26 cellular contexts compared by ENCODE assay signal in the genomic region with DNA sequence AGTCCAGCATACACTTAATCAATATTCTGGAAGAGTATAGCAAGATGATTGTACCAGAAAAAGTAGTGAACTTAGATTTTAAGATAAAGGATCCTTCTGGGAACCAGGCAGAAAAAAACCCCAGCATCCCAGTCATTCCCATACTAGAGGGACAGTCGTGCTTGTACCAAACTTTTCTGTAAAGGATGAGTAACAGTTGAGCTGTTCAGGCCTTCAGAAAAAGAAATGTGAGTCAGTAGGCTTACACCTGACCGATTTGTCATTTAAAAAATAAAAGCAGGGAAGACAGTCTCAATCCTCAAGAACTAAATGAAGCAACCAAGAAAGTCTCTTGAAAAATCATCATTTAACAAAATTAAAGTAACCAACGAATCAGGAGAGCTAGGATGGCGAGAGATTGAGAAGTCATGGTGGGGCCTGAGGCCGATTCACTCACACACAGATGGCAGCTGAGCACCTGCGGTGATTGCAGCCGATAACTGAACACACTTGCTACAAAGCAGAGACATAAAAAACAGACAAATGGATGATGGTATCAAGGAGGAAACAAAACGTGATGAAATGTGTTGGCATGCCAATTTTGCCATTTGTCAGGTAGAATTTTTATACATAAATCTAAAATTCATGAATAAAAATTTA.
DNase-seq lines count a peak whose midpoint lies in the region; ATAC-seq and TF ChIP-seq lines count a peak whose summit lies in the region.
"Had no signal": no experiment of that assay in that cellular context is flagged by ENCODE, and none has a peak within 500 bp of the region (broad histone marks: within the 10 kb centered on the region; RNA-seq: fewer than 3 reads in every experiment).

No MANE protein-coding gene starts in this region.

- H3K4me3 Mint-ChIP-seq in stimulated activated memory B cell treated with anti-CD40 and anti-IgM and Interleukin-4, amounts not matched to agents 10 μg/mL and 1 μg/mL and 100 μg/mL, for 72 hours = no peak overlapping the region
- H3K4me3 Mint-ChIP-seq: naive thymus-derived CD8-positive, alpha-beta T cell; T-helper 2 cell treated with Interferon-gamma antibody and Interleukin-4, amounts not matched to agents 5 μg/mL and 100 μg/mL, for 36 hours had no signal

- no peak overlapping the region for H3K4me3 ChIP-seq in esophagus muscularis mucosa
- H3K4me3 ChIP-seq: BLaER1 treated with 17β-estradiol and CSF1 and Interleukin-3, amounts not matched to agents 10 nM and 100 nM; gastroesophageal sphincter; HAP-1; lower lobe of right lung; SK-N-MC; upper lobe of left lung had no signal

- H3K36me3 Mint-ChIP-seq in activated naive CD4-positive, alpha-beta T cell treated with anti-CD3 and anti-CD28 coated beads, Interleukin-2, amount 50 U/mL, for 72 hours = no peaks in the 10 kb centered on the region
- H3K36me3 Mint-ChIP-seq in stimulated activated memory B cell treated with anti-CD40 and anti-IgM and Interleukin-4, amounts not matched to agents 10 μg/mL and 1 μg/mL and 100 μg/mL, for 72 hours = no peaks in the 10 kb centered on the region
- H3K36me3 Mint-ChIP-seq: naive thymus-derived CD8-positive, alpha-beta T cell had no signal

- H3K4me1 Mint-ChIP-seq in stimulated activated memory B cell treated with anti-CD40 and anti-IgM and Interleukin-4, amounts not matched to agents 10 μg/mL and 1 μg/mL and 100 μg/mL, for 72 hours = peaks cover 76% of the 10 kb centered on the region

- peaks cover 0 to 55% (median 0%) of the 10 kb centered on the region in 4 donors for H3K27me3 ChIP-seq in esophagus muscularis mucosa
- H3K27me3 ChIP-seq: brain microvascular endothelial cell, upper lobe of left lung had no signal

- no peaks in the 10 kb centered on the region for H3K36me3 ChIP-seq in esophagus muscularis mucosa
- H3K36me3 ChIP-seq: BLaER1 treated with 17β-estradiol and CSF1 and Interleukin-3, amounts not matched to agents 10 nM and 100 nM; brain microvascular endothelial cell; gastroesophageal sphincter; HAP-1; lower lobe of right lung; upper lobe of left lung had no signal

- H3K9me3 ChIP-seq in esophagus muscularis mucosa = no peaks in the 10 kb centered on the region
- H3K9me3 ChIP-seq: BLaER1 treated with 17β-estradiol and CSF1 and Interleukin-3, amounts not matched to agents 10 nM and 100 nM; gastroesophageal sphincter; HAP-1; lower lobe of right lung; upper lobe of left lung had no signal

- intact Hi-C loops in esophagus muscularis mucosa (cut with DNase I) = no loop called here

- WGBS in esophagus muscularis mucosa = 85% methylated on average over 8 of the region's 8 CpGs

- no peak for TF ChIP-seq EP300 in esophagus muscularis mucosa (IDR thresholded peaks at IDR 0.05)

- TF ChIP-seq CTCF in RWPE1 (conservative IDR thresholded peaks at IDR 0.05; ENCODE audit: low read depth) (no peak), esophagus muscularis mucosa (IDR thresholded peaks at IDR 0.05) (no peak)

- H3K27me3 Mint-ChIP-seq in stimulated activated memory B cell treated with anti-CD40 and anti-IgM and Interleukin-4, amounts not matched to agents 10 μg/mL and 1 μg/mL and 100 μg/mL, for 72 hours = no peaks in the 10 kb centered on the region

- no peak for DNase-seq in activated naive CD4-positive, alpha-beta T cell treated with anti-CD3 and anti-CD28 coated beads, Interleukin-2, amount 50 U/mL, for 72 hours (ENCODE audit: low spot score in 2 of 2)
- no peak for DNase-seq in activated naive CD4-positive, alpha-beta T cell treated with Interleukin-2 at 50 U/mL for 16 hours
- DNase-seq in RWPE1 (ENCODE audit: low spot score) (peak; percentile 19), esophagus muscularis mucosa (ENCODE audit: extremely low spot score) (peak; percentile 90), NCI-H128 (lab: John Stamatoyannopoulos, UW; ENCODE audit: unreplicated experiment) (no peak), SKM-1 (lab: John Stamatoyannopoulos, UW; ENCODE audit: unreplicated experiment) (no peak), 8988T (no peak)
- DNase-seq: activated CD4-positive, alpha-beta T cell treated with anti-CD3 and anti-CD28 coated beads for 4 hours; activated CD8-positive, alpha-beta memory T cell treated with anti-CD3 and anti-CD28 coated beads for 24 hours; activated naive CD4-positive, alpha-beta T cell; amygdala; brain microvascular endothelial cell; DMS53; lower lobe of right lung; naive thymus-derived CD8-positive, alpha-beta T cell; NCI-H2107; NCI-H446 treated with DMSO at 0.1 percent for 48 hours; NCI-H82; stimulated activated CD4-positive, alpha-beta T cell treated with anti-CD3 and anti-CD28 coated beads, Interleukin-4, amount 100 ng/mL, for 4 hours; upper lobe of left lung had no signal

- no peaks in the 10 kb centered on the region for H3K4me1 ChIP-seq in esophagus muscularis mucosa
- H3K4me1 ChIP-seq: gastroesophageal sphincter, upper lobe of left lung had no signal

- no peak overlapping the region for H3K27ac ChIP-seq in RWPE1
- H3K27ac ChIP-seq in esophagus muscularis mucosa (replicated peaks in 1 of 4) = no peak overlapping the region
- H3K27ac ChIP-seq: BLaER1 treated with 17β-estradiol and CSF1 and Interleukin-3, amounts not matched to agents 10 nM and 100 nM; brain microvascular endothelial cell; gastroesophageal sphincter; lower lobe of right lung; SK-N-MC; upper lobe of left lung had no signal

- H3K9me3 Mint-ChIP-seq in activated naive CD4-positive, alpha-beta T cell treated with anti-CD3 and anti-CD28 coated beads, Interleukin-2, amount 50 U/mL, for 72 hours = no peaks in the 10 kb centered on the region
- H3K9me3 Mint-ChIP-seq in stimulated activated memory B cell treated with anti-CD40 and anti-IgM and Interleukin-4, amounts not matched to agents 10 μg/mL and 1 μg/mL and 100 μg/mL, for 72 hours = peaks cover 3% of the 10 kb centered on the region
- H3K9me3 Mint-ChIP-seq: naive thymus-derived CD8-positive, alpha-beta T cell; T-helper 2 cell treated with Interferon-gamma antibody and Interleukin-4, amounts not matched to agents 5 μg/mL and 100 μg/mL, for 36 hours had no signal

- H3K27ac Mint-ChIP-seq in activated naive CD4-positive, alpha-beta T cell treated with anti-CD3 and anti-CD28 coated beads, Interleukin-2, amount 50 U/mL, for 72 hours = peak overlapping the region in 1 of 2 donors; percentile 34
- peak overlapping the region; percentile 58 for H3K27ac Mint-ChIP-seq in stimulated activated memory B cell treated with anti-CD40 and anti-IgM and Interleukin-4, amounts not matched to agents 10 μg/mL and 1 μg/mL and 100 μg/mL, for 72 hours
- H3K27ac Mint-ChIP-seq: T-helper 2 cell treated with Interferon-gamma antibody and Interleukin-4, amounts not matched to agents 5 μg/mL and 100 μg/mL, for 36 hours had no signal

- CTCF ChIA-PET in RWPE1 (lab: Yijun Ruan, JAX) = no interaction called here

- no peak for TF ChIP-seq POLR2A in esophagus muscularis mucosa (IDR thresholded peaks at IDR 0.05; ENCODE audit: low read depth)

- POLR2A ChIA-PET in RWPE1 (lab: Yijun Ruan, JAX; ENCODE audit: low non-redundant PET) = no interaction called here

- peak; percentile 73 to 87 for ATAC-seq in activated naive CD4-positive, alpha-beta T cell treated with anti-CD3 and anti-CD28 coated beads, Interleukin-2, amount 50 U/mL, for 72 hours
- ATAC-seq in stimulated activated memory B cell treated with anti-CD40 and anti-IgM and Interleukin-4, amounts not matched to agents 10 μg/mL and 1 μg/mL and 100 μg/mL, for 72 hours = no peak
- ATAC-seq: gastroesophageal sphincter; lower lobe of right lung; naive thymus-derived CD8-positive, alpha-beta T cell had no signal

Comparison
In these comparisons a context has a peak if more than half of its experiments do, and no peak if none do; other contexts are left out.
1. DNase-seq: peak in RWPE1 (single experiment) and esophagus muscularis mucosa (single experiment); none in activated naive CD4-positive, alpha-beta T cell treated with anti-CD3 and anti-CD28 coated beads, Interleukin-2, amount 50 U/mL, for 72 hours (0 of 2), activated naive CD4-positive, alpha-beta T cell treated with Interleukin-2 at 50 U/mL for 16 hours (single experiment), NCI-H128 (single experiment), SKM-1 (single experiment) and 8988T (single experiment).